In genomic region chr1:156900019-156900718, GRCh38 we compare ENCODE assay signal across 24 cellular contexts. TPM values are rescaled to one million over a fixed set of nuclear protein-coding genes. Genes with fewer than 3 reads are reported as not detected.
DNase-seq lines count a peak whose midpoint lies in the region; ATAC-seq, FAIRE-seq and TF ChIP-seq lines count a peak whose summit lies in the region.
"Had no signal": no experiment of that assay in that cellular context is flagged by ENCODE, and none has a peak within 500 bp of the region (broad histone marks: within the 10 kb centered on the region; RNA-seq: fewer than 3 reads in every experiment).

No MANE protein-coding gene starts in this region.

- WGBS in H1 (ENCODE audit: extremely low coverage in 1 of 2, insufficient coverage in 1 of 2, insufficient read length in 1 of 2, insufficient replicate concordance in 2 of 2, low coverage in 1 of 2, low lambda C conversion rate in 2 of 2, missing lambda C conversion rate in 1 of 2), 2 experiments = 85% methylated on average over 12 of the region's 12 CpGs; no CpG with 5 or more reads in 1 of the 2 experiments

- H2AFZ ChIP-seq in H1 (ENCODE audit: low read length) (no peak overlapping the region), osteoblast (ENCODE audit: low read length) (no peak overlapping the region)

- H3K4me2 ChIP-seq in H1 (ENCODE audit: insufficient read depth in 1 of 2, low read depth in 2 of 2, low read length in 2 of 2) = no peak overlapping the region
- peak overlapping the region; percentile 38 for H3K4me2 ChIP-seq in osteoblast (ENCODE audit: insufficient read depth, low read length)

- no peak overlapping the region for H3K14ac ChIP-seq in H1 (ENCODE audit: insufficient read length)

- no peak overlapping the region for H2BK5ac ChIP-seq in H1 (ENCODE audit: low read depth, low read length)

- H3K27ac ChIP-seq in H1 (ENCODE audit: low read depth, low read length) = no peak overlapping the region
- H3K27ac ChIP-seq in osteoblast (ENCODE audit: low read depth, low read length) = peak overlapping the region; percentile 100
- H3K27ac ChIP-seq: 22Rv1, dorsolateral prefrontal cortex, prostate gland had no signal

- no peak overlapping the region for H3K23ac ChIP-seq in H1 (ENCODE audit: insufficient read length)

- H3K4ac ChIP-seq in H1 (replicated peaks; ENCODE audit: insufficient read length, low read depth, low read length) = no peak overlapping the region

- CTCF ChIA-PET in H1 (lab: Charles Lee; ENCODE audit: partially characterized antibody) (interaction anchor here (0.6 to 6.7 kb wide), 15 partner anchors 8 to 88 kb away, joined by 3 to 73 read pairs (median 6); partner anchors contain the start of genes LRRC71, NTRK1 and PEAR1), GM10248 (lab: Yijun Ruan, JAX) (interaction anchor here (2.2 to 5.0 kb wide), 2 partner anchors 9 to 37 kb away, joined by 5 to 31 read pairs; partner anchors contain the start of gene PEAR1)

- H2BK20ac ChIP-seq in H1 (ENCODE audit: low read length) = no peak overlapping the region

- peaks cover 0 to 7% (median 1%) of the 10 kb centered on the region in 4 experiments; a peak in 2 of 7 replicates for H3K4me1 ChIP-seq in H1 (replicated peaks in 1 of 4; ENCODE audit: control insufficient read depth in 3 of 4, insufficient read depth in 4 of 4, low read length in 3 of 4)
- peaks cover 84% of the 10 kb centered on the region for H3K4me1 ChIP-seq in osteoblast (ENCODE audit: insufficient read depth, low read length)
- H3K4me1 ChIP-seq: prostate gland had no signal

- no peak for ATAC-seq in GM18861 (IDR thresholded peaks at IDR 0.05; ENCODE audit: unreplicated experiment)
- ATAC-seq: naive thymus-derived CD4-positive, alpha-beta T cell had no signal

- no peak overlapping the region for H2BK120ac ChIP-seq in H1 (replicated peaks; ENCODE audit: low read depth, low read length)

- H3K27me3 ChIP-seq in H1 (replicated peaks in 1 of 4; ENCODE audit: control insufficient read depth in 3 of 4, extremely low read depth in 1 of 4, insufficient read depth in 3 of 4, low read length in 3 of 4) = peaks cover 0 to 7% (median 6%) of the 10 kb centered on the region in 4 experiments; a peak in 5 of 7 replicates
- no peaks in the 10 kb centered on the region for H3K27me3 ChIP-seq in osteoblast (ENCODE audit: insufficient read depth, low read length)

- no peaks in the 10 kb centered on the region for H3K9me3 ChIP-seq in H1 (ENCODE audit: insufficient read depth in 2 of 2, low read depth in 1 of 2, low read length in 1 of 2)
- H3K9me3 ChIP-seq in osteoblast (ENCODE audit: low read depth, low read length) = no peaks in the 10 kb centered on the region
- H3K9me3 ChIP-seq: prostate gland, spleen had no signal

- no peak for TF ChIP-seq EP300 in H1 (IDR thresholded peaks at IDR 0.05; ENCODE audit: borderline replicate concordance in 1 of 2, low read depth in 2 of 2, low read length in 2 of 2)

- H3K4me3 ChIP-seq in H1 (ENCODE audit: extremely low read depth in 1 of 4, insufficient read depth in 2 of 4, low read depth in 3 of 4, low read length in 4 of 4) (no peak overlapping the region), osteoblast (ENCODE audit: insufficient read depth, low read length) (no peak overlapping the region)
- H3K4me3 ChIP-seq: dorsolateral prefrontal cortex, lung, prostate gland, spleen had no signal

- no peak overlapping the region for H4K8ac ChIP-seq in H1 (ENCODE audit: extremely low read depth, insufficient read depth, low read length)

- H3K9ac ChIP-seq in H1 (replicated peaks in 1 of 4; ENCODE audit: extremely low read depth in 1 of 4, low read depth in 3 of 4, low read length in 3 of 4) = no peak overlapping the region

- no peak overlapping the region for H3K18ac ChIP-seq in H1 (ENCODE audit: extremely low read depth, low read length)

- H3K23me2 ChIP-seq in H1 (ENCODE audit: low read depth, low read length) = no peaks in the 10 kb centered on the region

- no peak overlapping the region for H4K91ac ChIP-seq in H1 (replicated peaks; ENCODE audit: insufficient read length, low read length)

- TF ChIP-seq CTCF in H1 (IDR thresholded peaks at IDR 0.05; ENCODE audit: control extremely low read depth in 1 of 3, insufficient read depth in 1 of 3, low read depth in 1 of 3, low read length in 3 of 3) (no peak), osteoblast (IDR thresholded peaks at IDR 0.05; ENCODE audit: extremely low read depth, low read depth, low read length) (no peak), GM10248 (IDR thresholded peaks at IDR 0.05; ENCODE audit: control extremely low read depth, extremely low read depth, low read depth, missing control alignments) (no peak)

- no peak for TF ChIP-seq RAD21 in H1 (IDR thresholded peaks at IDR 0.05 in 1 of 2, conservative IDR thresholded peaks at IDR 0.05 in 1 of 2; ENCODE audit: low read depth in 2 of 2, low read length in 2 of 2)

- 0 out of 2 replicates have a peak overlapping the region, but pooled peaks have one; percentile 9 for H2AK5ac ChIP-seq in H1 (ENCODE audit: low read depth, low read length)

- H4K20me1 ChIP-seq in H1 (replicated peaks in 1 of 2; ENCODE audit: control insufficient read depth in 1 of 2, insufficient read depth in 2 of 2, low read length in 2 of 2) (no peaks in the 10 kb centered on the region), osteoblast (ENCODE audit: insufficient read depth, low read length) (peaks cover 7% of the 10 kb centered on the region)

- POLR2A ChIA-PET in H1 (lab: Charles Lee; ENCODE audit: partially characterized antibody) = interaction anchor here (0.6 to 2.8 kb wide), 2 partner anchors 12 to 172 kb away, joined by 3 to 10 read pairs; partner anchors contain the start of genes ISG20L2 and METTL25B
- POLR2A ChIA-PET in GM10248 (lab: Yijun Ruan, JAX) = no interaction called here

- FAIRE-seq in H1 (lab: Jason Lieb, UNC) = no peak

- H3K79me2 ChIP-seq in H1 (ENCODE audit: control insufficient read depth in 1 of 2, insufficient read depth in 2 of 2, low read length in 2 of 2) (no peaks in the 10 kb centered on the region), osteoblast (ENCODE audit: insufficient read depth, low read length) (peaks cover 79% of the 10 kb centered on the region)

- H2BK15ac ChIP-seq in H1 (ENCODE audit: low read length) = no peak overlapping the region

- H3K36me3 ChIP-seq in H1 (ENCODE audit: control insufficient read depth in 2 of 4, insufficient read depth in 4 of 4, low read length in 3 of 4) = no peaks in the 10 kb centered on the region
- peaks cover 8% of the 10 kb centered on the region for H3K36me3 ChIP-seq in osteoblast (ENCODE audit: insufficient read depth, low read length)
- H3K36me3 ChIP-seq: prostate gland, spleen had no signal

- no peaks in the 10 kb centered on the region for H3K79me1 ChIP-seq in H1 (ENCODE audit: low read depth, low read length)

- DNase-seq in DMS 273 (lab: John Stamatoyannopoulos, UW; ENCODE audit: unreplicated experiment) (peak; percentile 69), DMS 273 treated with DMSO at 0.1 percent for 48 hours (lab: John Stamatoyannopoulos, UW) (no peak), NCI-H526 treated with DMSO at 0.1 percent for 48 hours (lab: John Stamatoyannopoulos, UW) (peak; percentile 23), H1 (ENCODE audit: low read depth in 1 of 2, low spot score in 2 of 2) (no peak), osteoblast (ENCODE audit: insufficient read length, low spot score, missing footprints) (peak; percentile 95), T-helper 1 cell (no peak), GM10248 (ENCODE audit: extremely low spot score) (no peak)
- DNase-seq: activated CD4-positive, alpha-beta memory T cell treated with anti-CD3 and anti-CD28 coated beads, Interleukin-2, amount 10 ng/mL, durations not matched to agents 7 days and 5 days; activated naive CD4-positive, alpha-beta T cell treated with anti-CD3 and anti-CD28 coated beads, Interleukin-2, amount 10 ng/mL, durations not matched to agents 7 days and 5 days; activated T-cell treated with anti-CD3 and anti-CD28 coated beads, Interleukin-2, amount 50 U/mL, for 24 hours; dorsolateral prefrontal cortex; erythroblast; GF-D8; naive thymus-derived CD4-positive, alpha-beta T cell; NCI-H1417; spleen had no signal

- no peak overlapping the region for H3K56ac ChIP-seq in H1 (replicated peaks; ENCODE audit: insufficient read length, low read depth, low read length)

- H2BK12ac ChIP-seq in H1 (ENCODE audit: low read depth, low read length) = no peak overlapping the region

- H4K5ac ChIP-seq in H1 (ENCODE audit: insufficient read length, low read depth, low read length) = no peak overlapping the region

- TF ChIP-seq POLR2A in H1 (IDR thresholded peaks at IDR 0.05; ENCODE audit: control extremely low read depth in 1 of 2, low read depth in 2 of 2, low read length in 2 of 2) = no peak

RNA-seq across cellular contexts. Expression of gene PEAR1, which starts 6.7 kb away (rescaled TPM):
- total RNA-seq in H1 (2021; fragmentation: NEBNext Ultra II Directional; extraction: Animal tissue kit (Norgen Biotek cat#: 25700)) = 0.71 and 0.82 TPM in 2 replicates
- 0.63 and 0.77 TPM in 2 replicates for polyA plus RNA-seq in H1 (2011; rRNA removed)
- polyA plus RNA-seq in H1 (2011; cell fraction: cytosol; rRNA removed) = 0.44 TPM
- 3.3 TPM for polyA plus RNA-seq in H1 (2011; cell fraction: nucleus; rRNA removed)
- polyA plus RNA-seq in H1 (2012, experiment 1 of 2) = 0.26 to 0.88 TPM (median 0.65 TPM) in 4 replicates
- polyA plus RNA-seq in H1 (2012, experiment 2 of 2) = 0.39 TPM
- 0.53 TPM for polyA plus RNA-seq in H1 (2013, experiment 1 of 2)
- polyA plus RNA-seq in H1 (2013, experiment 2 of 2) = 0.42 TPM
- polyA minus RNA-seq in H1 (2011; rRNA and poly(A)+ RNA removed) = 0.13 and 0.22 TPM in 2 replicates
- polyA minus RNA-seq in H1 (2011; cell fraction: cytosol; rRNA and poly(A)+ RNA removed) = 0.37 TPM
- polyA minus RNA-seq in H1 (2011; cell fraction: nucleus; rRNA and poly(A)+ RNA removed) = 1.5 TPM
- total RNA-seq in osteoblast = 17.0 and 21.2 TPM in 2 replicates
- total RNA-seq: RPMI7951 had no signal

RNA-seq across cellular contexts. Expression of gene LRRC71, which starts 20.3 kb away (rescaled TPM):
- total RNA-seq in H1 (2021; fragmentation: NEBNext Ultra II Directional; extraction: Animal tissue kit (Norgen Biotek cat#: 25700)) = not detected in 2 replicates
- 0.05 and 0.16 TPM in 2 replicates for polyA plus RNA-seq in H1 (2011; rRNA removed)
- polyA plus RNA-seq in H1 (2011; cell fraction: cytosol; rRNA removed) = 0.27 TPM
- 0.46 TPM for polyA plus RNA-seq in H1 (2011; cell fraction: nucleus; rRNA removed)
- 0.12 to 0.59 TPM (median 0.31 TPM) in 4 replicates for polyA plus RNA-seq in H1 (2012, experiment 1 of 2)
- not detected for polyA plus RNA-seq in H1 (2012, experiment 2 of 2)
- 0.12 TPM for polyA plus RNA-seq in H1 (2013, experiment 1 of 2)
- 0.11 TPM for polyA plus RNA-seq in H1 (2013, experiment 2 of 2)
- polyA minus RNA-seq in H1 (2011; rRNA and poly(A)+ RNA removed) = 0.24 TPM in 1 of 2 replicates, not detected in the other
- not detected for polyA minus RNA-seq in H1 (2011; cell fraction: cytosol; rRNA and poly(A)+ RNA removed)
- polyA minus RNA-seq in H1 (2011; cell fraction: nucleus; rRNA and poly(A)+ RNA removed) = not detected
- 0.36 and 0.59 TPM in 2 replicates for total RNA-seq in osteoblast
- total RNA-seq: activated CD4-positive, alpha-beta memory T cell treated with anti-CD3 and anti-CD28 coated beads, Interleukin-2, amount 10 ng/mL, durations not matched to agents 7 days and 5 days; HT-29; LHCN-M2; naive thymus-derived CD4-positive, alpha-beta T cell; RPMI7951 had no signal
- polyA plus RNA-seq: naive thymus-derived CD4-positive, alpha-beta T cell had no signal

RNA-seq across cellular contexts. Expression of gene NTRK1, which starts 39.5 kb away (rescaled TPM):
- 0.24 and 0.27 TPM in 2 replicates for total RNA-seq in H1 (2021; fragmentation: NEBNext Ultra II Directional; extraction: Animal tissue kit (Norgen Biotek cat#: 25700))
- polyA plus RNA-seq in H1 (2011; rRNA removed) = 0.12 and 0.13 TPM in 2 replicates
- 0.06 TPM for polyA plus RNA-seq in H1 (2011; cell fraction: cytosol; rRNA removed)
- 0.74 TPM for polyA plus RNA-seq in H1 (2011; cell fraction: nucleus; rRNA removed)
- polyA plus RNA-seq in H1 (2012, experiment 1 of 2) = 0.05 to 0.15 TPM (median 0.13 TPM) in 3 of 4 replicates, not detected in the other
- 0.05 TPM for polyA plus RNA-seq in H1 (2012, experiment 2 of 2)
- 0.18 TPM for polyA plus RNA-seq in H1 (2013, experiment 1 of 2)
- 0.06 TPM for polyA plus RNA-seq in H1 (2013, experiment 2 of 2)
- polyA minus RNA-seq in H1 (2011; rRNA and poly(A)+ RNA removed) = 0.12 and 0.13 TPM in 2 replicates
- not detected for polyA minus RNA-seq in H1 (2011; cell fraction: cytosol; rRNA and poly(A)+ RNA removed)
- polyA minus RNA-seq in H1 (2011; cell fraction: nucleus; rRNA and poly(A)+ RNA removed) = not detected
- 0.36 and 0.88 TPM in 2 replicates for total RNA-seq in osteoblast
- total RNA-seq: HT-29, LHCN-M2, RPMI7951 had no signal

RNA-seq across cellular contexts. Expression of gene INSRR, which starts 41.3 kb away (rescaled TPM):
- not detected in 2 replicates for total RNA-seq in H1 (2021; fragmentation: NEBNext Ultra II Directional; extraction: Animal tissue kit (Norgen Biotek cat#: 25700))
- 0.02 TPM in 2 replicates for polyA plus RNA-seq in H1 (2011; rRNA removed)
- not detected for polyA plus RNA-seq in H1 (2011; cell fraction: cytosol; rRNA removed)
- 0.17 TPM for polyA plus RNA-seq in H1 (2011; cell fraction: nucleus; rRNA removed)
- 0.03 to 0.04 TPM in 2 of 4 replicates, not detected in the others for polyA plus RNA-seq in H1 (2012, experiment 1 of 2)
- polyA plus RNA-seq in H1 (2012, experiment 2 of 2) = 0.03 TPM
- polyA plus RNA-seq in H1 (2013, experiment 1 of 2) = not detected
- polyA plus RNA-seq in H1 (2013, experiment 2 of 2) = under 0.01 TPM
- polyA minus RNA-seq in H1 (2011; rRNA and poly(A)+ RNA removed) = 0.07 TPM in 1 of 2 replicates, not detected in the other
- polyA minus RNA-seq in H1 (2011; cell fraction: cytosol; rRNA and poly(A)+ RNA removed) = not detected
- 0.10 TPM for polyA minus RNA-seq in H1 (2011; cell fraction: nucleus; rRNA and poly(A)+ RNA removed)
- 0.29 and 0.36 TPM in 2 replicates for total RNA-seq in osteoblast
- total RNA-seq: LHCN-M2, lung, RPMI7951 had no signal
- polyA plus RNA-seq: BJ; lung; naive thymus-derived CD4-positive, alpha-beta T cell had no signal

Comparison
In these comparisons a context has a peak if more than half of its experiments do, and no peak if none do; other contexts are left out.
1. DNase-seq: peak in DMS 273 (single experiment), NCI-H526 treated with DMSO at 0.1 percent for 48 hours (single experiment) and osteoblast (single experiment); none in DMS 273 treated with DMSO at 0.1 percent for 48 hours (single experiment), H1 (0 of 2), T-helper 1 cell (0 of 5) and GM10248 (single experiment).